ENCODE assay signal across 8 cellular contexts in the genomic region with DNA sequence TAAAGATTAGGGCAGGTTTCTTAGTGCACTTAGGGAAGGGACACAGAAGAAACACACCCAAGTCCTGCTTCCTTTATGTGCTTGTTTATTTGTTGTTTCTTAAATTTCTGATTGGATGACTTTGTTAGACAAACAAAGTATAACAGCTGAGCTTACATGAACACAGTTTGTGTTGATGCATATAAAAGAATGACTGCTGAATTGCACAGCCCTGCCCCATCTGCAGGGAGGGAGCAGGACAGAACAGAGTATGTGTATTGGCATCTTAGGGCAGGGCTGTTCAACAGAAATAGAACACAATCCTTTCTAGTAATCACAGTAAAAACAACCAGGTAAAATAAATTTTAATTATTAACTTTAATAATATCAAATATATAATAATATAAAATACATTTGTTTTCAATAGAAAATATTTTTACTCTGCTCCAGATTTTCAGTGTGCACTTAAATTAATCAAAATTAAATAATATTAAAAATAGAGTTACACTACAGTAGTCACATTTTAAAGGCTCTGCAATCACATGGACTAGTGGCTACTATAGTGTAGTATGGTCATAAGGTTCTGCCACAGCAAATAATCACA.
"Had no signal": no experiment of that assay in that cellular context is flagged by ENCODE, and none has a peak within 500 bp of the region (broad histone marks: within the 10 kb centered on the region; RNA-seq: fewer than 3 reads in every experiment).

No MANE protein-coding gene starts in this region.

- H3K4me1 ChIP-seq: HAP-1 had no signal

- H3K36me3 ChIP-seq: HAP-1 had no signal

- ATAC-seq: HCT116, K562 had no signal

- DNase-seq: GM23248, GOT3, H7, HFFc6, IMR-90 had no signal

- H3K27ac ChIP-seq: GM23248 had no signal

- H2AFZ ChIP-seq: GM23248 had no signal

- H3K9me3 ChIP-seq: HAP-1 had no signal

- H3K4me3 ChIP-seq: GM23248, HAP-1, K562 had no signal
